Comparison of ENCODE assay signal across 24 cellular contexts in the genomic region with DNA sequence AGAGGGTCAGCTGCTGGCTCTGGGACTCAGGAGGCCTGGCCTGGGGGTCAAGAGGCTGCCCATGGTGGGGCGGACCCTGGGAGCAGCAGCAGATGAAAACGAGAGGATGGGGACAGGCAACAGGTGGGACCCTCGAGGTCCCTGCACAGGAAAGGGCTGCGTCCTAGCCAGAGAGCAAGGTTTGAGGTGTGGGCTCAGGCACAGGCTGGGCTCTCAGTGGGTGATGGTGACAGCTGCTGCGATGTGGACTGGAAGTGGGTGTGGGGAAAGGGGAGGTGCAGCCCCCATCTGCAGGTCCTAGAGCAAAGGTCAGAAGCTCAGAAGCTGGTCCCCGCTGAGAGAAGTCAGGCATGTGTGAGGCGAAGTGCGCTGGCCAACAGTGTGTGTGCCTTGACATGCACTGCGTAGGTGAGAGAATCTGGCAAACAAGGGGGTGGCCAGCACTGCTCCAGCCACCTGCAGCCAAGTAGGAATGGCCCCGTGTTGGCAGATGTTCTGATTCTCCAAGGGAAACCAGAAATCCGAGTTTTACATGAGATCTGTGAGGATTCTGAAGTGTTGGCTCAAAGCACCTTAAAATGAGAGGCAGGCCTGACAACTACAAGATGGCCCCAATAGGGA.
"Had no signal": no experiment of that assay in that cellular context is flagged by ENCODE, and none has a peak within 500 bp of the region (broad histone marks: within the 10 kb centered on the region; RNA-seq: fewer than 3 reads in every experiment).

No MANE protein-coding gene starts in this region.

- H3K27me3 ChIP-seq: esophagus muscularis mucosa, gastrocnemius medialis, left lung, pancreas, right lobe of liver, spleen, suprapubic skin, tibial artery, upper lobe of left lung, vagina had no signal

- H3K9me3 ChIP-seq: gastrocnemius medialis, left lung, pancreas, prostate gland, right lobe of liver, suprapubic skin, tibial artery, upper lobe of left lung, vagina had no signal

- DNase-seq: cerebellar nuclear complex; effector memory CD8-positive, alpha-beta T cell; gastrocnemius medialis; glutamatergic neuron; immature natural killer cell; left lung; lower lobe of right lung; naive B cell; pancreas; spleen; stimulated activated CD4-positive, alpha-beta T cell treated with anti-CD3 and anti-CD28 coated beads, Interleukin-15, amount 100 ng/mL, for 24 hours; stimulated activated CD4-positive, alpha-beta T cell treated with anti-CD3 and anti-CD28 coated beads, Interleukin-1b, Interleukin-23, amount 100 ng/mL, for 48 hours; stimulated activated naive CD8-positive, alpha-beta T cell treated with anti-CD3 and anti-CD28 coated beads, Interleukin-15, Interleukin-2, amounts not matched to agents 100 U/mL and 50 U/mL, for 24 hours; tibial artery had no signal

- H3K4me3 Mint-ChIP-seq: dendritic cell treated with granulocyte-macrophage colony-stimulating factor and Interleukin-4, amounts not matched to agents 40 ng/mL and 50 ng/mL, for 4 days; effector memory CD8-positive, alpha-beta T cell; immature natural killer cell; memory B cell; naive B cell; nephron had no signal

- H3K4me3 ChIP-seq: esophagus muscularis mucosa, gastrocnemius medialis, left lung, lower lobe of right lung, pancreas, prostate gland, right lobe of liver, spleen, suprapubic skin, tibial artery, upper lobe of left lung, vagina had no signal

- H3K36me3 Mint-ChIP-seq: immature natural killer cell, naive B cell had no signal

- H3K27ac Mint-ChIP-seq: dendritic cell treated with granulocyte-macrophage colony-stimulating factor and Interleukin-4, amounts not matched to agents 40 ng/mL and 50 ng/mL, for 4 days; effector memory CD8-positive, alpha-beta T cell; immature natural killer cell; memory B cell; nephron had no signal

- H3K4me1 ChIP-seq: gastrocnemius medialis, left lung, lower lobe of right lung, pancreas, prostate gland, right lobe of liver, spleen, suprapubic skin, upper lobe of left lung, vagina had no signal

- H3K36me3 ChIP-seq: esophagus muscularis mucosa, gastrocnemius medialis, left lung, lower lobe of right lung, pancreas, prostate gland, right lobe of liver, spleen, suprapubic skin, tibial artery, upper lobe of left lung, vagina had no signal

- H3K9me3 Mint-ChIP-seq: effector memory CD8-positive, alpha-beta T cell; immature natural killer cell had no signal

- H3K27me3 Mint-ChIP-seq: dendritic cell treated with granulocyte-macrophage colony-stimulating factor and Interleukin-4, amounts not matched to agents 40 ng/mL and 50 ng/mL, for 4 days; memory B cell had no signal

- H3K27ac ChIP-seq: epithelial cell of prostate, esophagus muscularis mucosa, gastrocnemius medialis, left lung, lower lobe of right lung, pancreas, prostate gland, right lobe of liver, spleen, suprapubic skin, tibial artery, upper lobe of left lung, vagina had no signal

- ATAC-seq: effector memory CD8-positive, alpha-beta T cell; gastrocnemius medialis; left lung; lower lobe of right lung; pancreas; right lobe of liver; stimulated activated naive CD8-positive, alpha-beta T cell treated with anti-CD3 and anti-CD28 coated beads, Interleukin-15, Interleukin-2, amounts not matched to agents 100 U/mL and 50 U/mL, for 24 hours had no signal

- H3K4me1 Mint-ChIP-seq: immature natural killer cell, memory B cell, naive B cell had no signal
